8 cellular contexts compared by ENCODE assay signal in the genomic region with DNA sequence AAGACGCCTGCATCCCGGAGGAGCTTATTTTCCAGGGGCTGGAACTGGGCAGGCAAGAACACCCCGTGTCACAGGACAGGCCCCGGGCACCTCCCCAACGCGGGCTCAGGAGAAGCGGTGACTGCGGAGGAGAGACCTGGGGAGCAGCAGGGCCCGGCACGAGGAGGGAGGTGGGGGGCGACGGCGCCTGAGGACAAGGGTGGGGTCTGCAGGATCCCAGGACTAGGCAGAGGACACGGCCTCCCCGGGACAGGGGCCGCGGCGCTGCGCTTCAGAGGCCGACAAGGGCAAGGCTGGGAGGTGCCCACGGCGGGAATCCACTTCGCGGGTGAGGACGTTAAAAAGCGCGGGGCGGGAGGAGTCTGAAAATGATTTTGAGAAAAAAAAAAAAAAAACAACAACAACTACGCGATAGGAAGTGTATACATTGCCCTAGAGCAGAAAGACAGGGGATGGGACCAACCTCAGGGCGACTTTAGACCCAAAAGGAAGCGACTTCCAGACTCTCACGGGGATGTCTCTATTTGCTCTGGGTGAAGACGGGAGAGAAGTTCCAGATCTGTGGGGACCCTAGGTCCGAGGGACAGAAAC.
DNase-seq lines count a peak whose midpoint lies in the region; ATAC-seq and TF ChIP-seq lines count a peak whose summit lies in the region.

No MANE protein-coding gene starts in this region.

- TF ChIP-seq CTCF in brain microvascular endothelial cell (IDR thresholded peaks at IDR 0.05; ENCODE audit: low read depth, low read length, missing control alignments), result no peak

- H3K27ac ChIP-seq in brain microvascular endothelial cell, result peak overlapping the region; percentile 38

- DNase-seq in brain microvascular endothelial cell, result no peak
- peak; percentile 64 for DNase-seq in islet precursor cell
- DNase-seq in stimulated activated CD4-positive, alpha-beta T cell treated with anti-CD3 and anti-CD28 coated beads, Interleukin-15, amount 100 ng/mL, for 24 hours, result peak; percentile 56
- no peak for DNase-seq in GOT3 (lab: John Stamatoyannopoulos, UW)
- DNase-seq in NCI-H345 (lab: John Stamatoyannopoulos, UW), result no peak

- peaks cover 26% of the 10 kb centered on the region for H3K36me3 Mint-ChIP-seq in T-helper 1 cell treated with Interleukin-12 subunit alpha and Interleukin-12 subunit beta and Interleukin-4 antibody, amounts not matched to agents 30 μg/mL and 1 μg/mL, for 36 hours (ENCODE audit: low read depth)

- peaks cover 18% of the 10 kb centered on the region for H3K9me3 Mint-ChIP-seq in T-helper 1 cell treated with Interleukin-12 subunit alpha and Interleukin-12 subunit beta and Interleukin-4 antibody, amounts not matched to agents 30 μg/mL and 1 μg/mL, for 36 hours

- H3K27me3 ChIP-seq in brain microvascular endothelial cell (replicated peaks), result no peaks in the 10 kb centered on the region

- peak overlapping the region; percentile 88 for H3K27ac Mint-ChIP-seq in T-helper 1 cell treated with Interleukin-12 subunit alpha and Interleukin-12 subunit beta and Interleukin-4 antibody, amounts not matched to agents 30 μg/mL and 1 μg/mL, for 36 hours

- H3K27me3 Mint-ChIP-seq in T-helper 1 cell treated with Interleukin-12 subunit alpha and Interleukin-12 subunit beta and Interleukin-4 antibody, amounts not matched to agents 30 μg/mL and 1 μg/mL, for 36 hours (ENCODE audit: low read depth), result no peaks in the 10 kb centered on the region

- in situ Hi-C loops in brain microvascular endothelial cell (cut with HindIII; ENCODE audit: low pct_ligation_motif_present, low sequenced_read_pairs), result no loop called here

- ATAC-seq in GM18873 (IDR thresholded peaks at IDR 0.05; ENCODE audit: low FRiP score, unreplicated experiment) (peak; percentile 31), HG03039 (IDR thresholded peaks at IDR 0.05; ENCODE audit: unreplicated experiment) (peak; percentile 32)

- H3K4me1 Mint-ChIP-seq in T-helper 1 cell treated with Interleukin-12 subunit alpha and Interleukin-12 subunit beta and Interleukin-4 antibody, amounts not matched to agents 30 μg/mL and 1 μg/mL, for 36 hours (ENCODE audit: low read depth), result peaks cover 21% of the 10 kb centered on the region

- no peaks in the 10 kb centered on the region for H3K36me3 ChIP-seq in brain microvascular endothelial cell (replicated peaks)

- H3K4me3 Mint-ChIP-seq in T-helper 1 cell treated with Interleukin-12 subunit alpha and Interleukin-12 subunit beta and Interleukin-4 antibody, amounts not matched to agents 30 μg/mL and 1 μg/mL, for 36 hours, result peak overlapping the region; percentile 97

- peak overlapping the region; percentile 74 for H3K4me3 ChIP-seq in brain microvascular endothelial cell (ENCODE audit: low read depth, low read length)

Comparison
In these comparisons a context has a peak if more than half of its experiments do, and no peak if none do; other contexts are left out.
1. DNase-seq: peak in islet precursor cell (single experiment) and stimulated activated CD4-positive, alpha-beta T cell treated with anti-CD3 and anti-CD28 coated beads, Interleukin-15, amount 100 ng/mL, for 24 hours (single experiment); none in brain microvascular endothelial cell (single experiment), GOT3 (single experiment) and NCI-H345 (single experiment).